ENCODE assay signal across 8 cellular contexts in the genomic region with DNA sequence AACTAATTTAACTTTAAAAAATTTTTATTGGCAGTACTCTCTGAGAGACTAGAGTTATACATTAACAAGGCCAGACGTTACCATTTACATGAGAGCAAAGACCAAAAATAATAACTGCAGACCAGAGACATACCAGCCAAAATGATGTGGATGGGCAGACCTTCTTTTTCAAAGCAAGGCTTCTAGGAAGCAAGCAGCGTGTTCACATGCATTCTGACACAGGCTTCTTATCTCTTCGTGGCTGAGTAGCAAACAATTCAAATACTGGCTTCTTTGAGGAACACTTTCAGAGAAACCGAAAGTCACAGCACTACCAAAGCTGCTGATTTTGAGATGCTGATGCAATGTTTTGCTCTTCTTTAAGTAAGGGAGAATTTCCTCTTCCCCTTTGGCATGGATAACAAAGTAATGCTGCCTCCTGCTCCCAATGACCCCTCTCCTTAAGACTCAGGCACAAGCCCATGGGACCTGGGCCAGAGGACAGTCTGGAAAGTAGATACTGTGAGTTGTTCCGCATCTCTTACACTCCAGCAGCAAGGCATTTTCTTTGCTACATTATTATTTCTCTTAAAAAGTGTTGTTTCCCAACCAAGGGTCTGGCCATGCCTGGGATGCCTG.
DNase-seq lines count a peak whose midpoint lies in the region; ATAC-seq and TF ChIP-seq lines count a peak whose summit lies in the region.

No MANE protein-coding gene starts in this region.

- H3K4me1 Mint-ChIP-seq in activated naive CD4-positive, alpha-beta T cell treated with anti-CD3 and anti-CD28 coated beads, Interleukin-2, amount 10 ng/mL, durations not matched to agents 7 days and 5 days = peaks cover 24% of the 10 kb centered on the region
- peaks cover 15% of the 10 kb centered on the region for H3K4me1 Mint-ChIP-seq in T-helper 2 cell treated with Interferon-gamma antibody and Interleukin-4, amounts not matched to agents 5 μg/mL and 100 μg/mL, for 36 hours (ENCODE audit: low read depth)

- no peaks in the 10 kb centered on the region for H3K9me3 Mint-ChIP-seq in activated naive CD4-positive, alpha-beta T cell treated with anti-CD3 and anti-CD28 coated beads, Interleukin-2, amount 10 ng/mL, durations not matched to agents 7 days and 5 days
- no peaks in the 10 kb centered on the region for H3K9me3 Mint-ChIP-seq in T-helper 2 cell treated with Interferon-gamma antibody and Interleukin-4, amounts not matched to agents 5 μg/mL and 100 μg/mL, for 36 hours

- peak in 1 of 4 donors; percentile 31 for TF ChIP-seq EP300 in upper lobe of left lung (IDR thresholded peaks at IDR 0.05)

- H3K27ac Mint-ChIP-seq in activated naive CD4-positive, alpha-beta T cell treated with anti-CD3 and anti-CD28 coated beads, Interleukin-2, amount 10 ng/mL, durations not matched to agents 7 days and 5 days = peak overlapping the region; percentile 95
- peak overlapping the region; percentile 83 for H3K27ac Mint-ChIP-seq in T-helper 2 cell treated with Interferon-gamma antibody and Interleukin-4, amounts not matched to agents 5 μg/mL and 100 μg/mL, for 36 hours

- H3K4me3 ChIP-seq in right cardiac atrium (ENCODE audit: low read length) (no peak overlapping the region), upper lobe of left lung (no peak overlapping the region)

- no peak for TF ChIP-seq POLR2A in upper lobe of left lung (IDR thresholded peaks at IDR 0.05)

- intact Hi-C loops in right cardiac atrium (cut with DNase I) = no loop called here

- no peaks in the 10 kb centered on the region for H3K9me3 ChIP-seq in right cardiac atrium (ENCODE audit: control insufficient read depth, low read length)
- H3K9me3 ChIP-seq in upper lobe of left lung = no peaks in the 10 kb centered on the region

- 25% methylated on average over 5 of the region's 5 CpGs for WGBS in right cardiac atrium
- WGBS in upper lobe of left lung, 2 donors = 22 to 24% methylated on average over 5 of the region's 5 CpGs

- CTCF ChIA-PET in activated naive CD4-positive, alpha-beta T cell treated with anti-CD3 and anti-CD28 coated beads, Interleukin-2, amount 10 ng/mL, durations not matched to agents 7 days and 5 days (lab: Charles Lee) = interaction anchor here (1.1 kb wide), 1 partner anchor 20 kb away, joined by 3 read pairs; no protein-coding TSS in a partner anchor

- peak; percentile 33 for DNase-seq in activated naive CD4-positive, alpha-beta T cell treated with anti-CD3 and anti-CD28 coated beads, Interleukin-2, amount 10 ng/mL, durations not matched to agents 7 days and 5 days
- DNase-seq in activated naive CD4-positive, alpha-beta T cell treated with Interleukin-2 at 50 U/mL for 16 hours = no peak
- peak; percentile 13 for DNase-seq in T-helper 2 cell treated with Interferon-gamma antibody and Interleukin-4, amounts not matched to agents 5 μg/mL and 100 μg/mL, for 36 hours (ENCODE audit: low spot score)
- DNase-seq in right cardiac atrium (peak; percentile 66 to 86 (median 66)), upper lobe of left lung (peak in 1 of 2 donors; percentile 48)
- no peak for DNase-seq in activated CD4-positive, CD25-positive, alpha-beta regulatory T cell (lab: John Stamatoyannopoulos, UW)
- DNase-seq in activated CD8-positive, alpha-beta memory T cell treated with anti-CD3 and anti-CD28 coated beads, Interleukin-2, amount 50 U/mL, for 48 hours = no peak

- H3K27ac ChIP-seq in right cardiac atrium (ENCODE audit: low read length) (peak overlapping the region; percentile 30), upper lobe of left lung (peak overlapping the region; percentile 4 to 68 (median 63))

- H3K27me3 Mint-ChIP-seq in activated naive CD4-positive, alpha-beta T cell treated with anti-CD3 and anti-CD28 coated beads, Interleukin-2, amount 10 ng/mL, durations not matched to agents 7 days and 5 days = peaks cover 2% of the 10 kb centered on the region
- peaks cover 3% of the 10 kb centered on the region for H3K27me3 Mint-ChIP-seq in T-helper 2 cell treated with Interferon-gamma antibody and Interleukin-4, amounts not matched to agents 5 μg/mL and 100 μg/mL, for 36 hours (ENCODE audit: low read depth)

- no peaks in the 10 kb centered on the region for H3K27me3 ChIP-seq in right cardiac atrium (ENCODE audit: control insufficient read depth, insufficient read depth)
- no peaks in the 10 kb centered on the region for H3K27me3 ChIP-seq in upper lobe of left lung

- H3K4me1 ChIP-seq in right cardiac atrium (ENCODE audit: control insufficient read depth, insufficient read depth, low read length) (peaks cover 1% of the 10 kb centered on the region), upper lobe of left lung (peaks cover 14 to 39% (median 22%) of the 10 kb centered on the region in 4 donors)

- H3K36me3 Mint-ChIP-seq in activated naive CD4-positive, alpha-beta T cell treated with anti-CD3 and anti-CD28 coated beads, Interleukin-2, amount 10 ng/mL, durations not matched to agents 7 days and 5 days = no peaks in the 10 kb centered on the region
- no peaks in the 10 kb centered on the region for H3K36me3 Mint-ChIP-seq in T-helper 2 cell treated with Interferon-gamma antibody and Interleukin-4, amounts not matched to agents 5 μg/mL and 100 μg/mL, for 36 hours (ENCODE audit: low read depth)

- no peak overlapping the region for H3K4me3 Mint-ChIP-seq in activated naive CD4-positive, alpha-beta T cell treated with anti-CD3 and anti-CD28 coated beads, Interleukin-2, amount 10 ng/mL, durations not matched to agents 7 days and 5 days
- H3K4me3 Mint-ChIP-seq in T-helper 2 cell treated with Interferon-gamma antibody and Interleukin-4, amounts not matched to agents 5 μg/mL and 100 μg/mL, for 36 hours = peak overlapping the region; percentile 60

- no peaks in the 10 kb centered on the region for H3K36me3 ChIP-seq in upper lobe of left lung

- ATAC-seq in right cardiac atrium (peak; percentile 74 to 81), upper lobe of left lung (ENCODE audit: low FRiP score in 2 of 2) (peak; percentile 54 to 79), HG03571 (IDR thresholded peaks at IDR 0.05; ENCODE audit: unreplicated experiment) (no peak)

- no peak for TF ChIP-seq CTCF in upper lobe of left lung (IDR thresholded peaks at IDR 0.05)

Comparison
In these comparisons a context has a peak if more than half of its experiments do, and no peak if none do; other contexts are left out.
1. DNase-seq: peak in activated naive CD4-positive, alpha-beta T cell treated with anti-CD3 and anti-CD28 coated beads, Interleukin-2, amount 10 ng/mL, durations not matched to agents 7 days and 5 days (single experiment), T-helper 2 cell treated with Interferon-gamma antibody and Interleukin-4, amounts not matched to agents 5 μg/mL and 100 μg/mL, for 36 hours (single experiment) and right cardiac atrium (3 of 3); none in activated naive CD4-positive, alpha-beta T cell treated with Interleukin-2 at 50 U/mL for 16 hours (single experiment), activated CD4-positive, CD25-positive, alpha-beta regulatory T cell (0 of 4) and activated CD8-positive, alpha-beta memory T cell treated with anti-CD3 and anti-CD28 coated beads, Interleukin-2, amount 50 U/mL, for 48 hours (single experiment).